Comparison of ENCODE assay signal across 23 cellular contexts in the genomic region with DNA sequence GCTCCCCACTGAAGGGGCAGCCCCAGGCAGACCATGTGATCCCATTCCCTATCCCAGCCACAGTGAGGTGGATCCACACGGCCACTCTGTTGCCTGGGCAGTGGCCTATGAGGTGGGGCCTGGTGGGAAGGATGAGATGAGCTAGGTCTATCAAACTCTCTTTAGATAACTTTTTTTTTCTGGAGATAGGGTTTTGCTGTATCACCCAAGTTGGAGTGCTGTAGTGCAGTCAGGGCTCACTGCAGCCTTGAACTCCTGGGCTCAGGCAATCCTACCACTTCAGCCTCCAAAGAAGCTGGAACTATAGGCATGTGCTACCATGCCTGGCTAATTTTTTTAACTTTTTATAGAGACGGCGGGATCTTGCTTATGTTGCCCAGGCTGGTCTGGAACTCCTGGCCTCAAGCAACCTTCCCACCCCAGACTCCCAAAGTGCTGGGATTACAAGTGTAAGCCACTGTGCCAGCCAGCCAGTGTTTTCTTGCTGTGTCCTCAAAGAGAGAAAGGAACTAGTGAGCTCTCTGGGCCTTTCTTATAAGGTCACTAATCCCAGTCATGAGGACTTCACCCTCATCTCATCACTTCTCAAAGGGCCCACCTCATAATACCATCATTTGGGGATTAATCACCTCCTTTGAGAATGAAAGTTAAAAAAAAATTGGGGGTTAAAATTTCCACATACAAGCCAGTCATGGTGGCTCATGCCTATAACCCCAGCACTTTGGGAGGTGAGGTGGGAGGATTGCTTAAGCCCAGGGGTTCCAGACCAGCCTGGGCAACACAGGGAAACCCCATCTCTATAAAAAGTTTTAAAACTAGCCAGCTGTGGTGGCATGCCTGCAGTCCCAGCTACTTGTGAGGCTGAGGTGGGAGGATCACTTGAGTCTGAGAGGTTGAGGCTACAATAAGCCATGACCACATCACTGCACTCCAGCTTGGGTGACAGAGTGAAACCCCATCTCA. TPM values are rescaled to one million over a fixed set of nuclear protein-coding genes. Genes with fewer than 3 reads are reported as not detected.
A peak's percentile ranks its signal among the peaks of the same experiment; 100 is the strongest.
DNase-seq lines count a peak whose midpoint lies in the region; ATAC-seq, FAIRE-seq and TF ChIP-seq lines count a peak whose summit lies in the region.
"Had no signal": no experiment of that assay in that cellular context is flagged by ENCODE, and none has a peak within 500 bp of the region (broad histone marks: within the 10 kb centered on the region; RNA-seq: fewer than 3 reads in every experiment).

No MANE protein-coding gene starts in this region.

- in situ Hi-C loops in mammary epithelial cell (cut with MboI; ENCODE audit: low sequenced_read_pairs in 2 of 2) = no loop called here

- 100% methylated on average over 3 of the region's 3 CpGs for WGBS in mammary epithelial cell (ENCODE audit: low coverage, missing lambda C conversion rate)

- H3K4me3 Mint-ChIP-seq in neural crest cell = no peak overlapping the region

- H3K27ac ChIP-seq in mammary epithelial cell (ENCODE audit: insufficient read depth, low read depth, low read length) = no peak overlapping the region
- H3K27ac ChIP-seq: colonic mucosa, heart right ventricle, left ventricle myocardium inferior, neutrophil, suprapubic skin, vagina had no signal

- H3K27me3 ChIP-seq in mammary epithelial cell (ENCODE audit: insufficient read depth, low read length) = no peaks in the 10 kb centered on the region
- H3K27me3 ChIP-seq: BE2C, colonic mucosa, heart right ventricle, suprapubic skin, vagina had no signal

- H3K27me3 Mint-ChIP-seq in neural crest cell (ENCODE audit: low read depth) = peaks cover 34% of the 10 kb centered on the region

- no peaks in the 10 kb centered on the region for H3K36me3 ChIP-seq in mammary epithelial cell (ENCODE audit: insufficient read depth, low read length)
- H3K36me3 ChIP-seq: BE2C, colonic mucosa, heart right ventricle, left ventricle myocardium inferior, neutrophil, suprapubic skin, vagina had no signal

- dilution Hi-C loops in mammary epithelial cell (cut with HindIII; ENCODE audit: low sequenced_read_pairs) = no loop called here

- no peak overlapping the region for H2AFZ ChIP-seq in mammary epithelial cell (ENCODE audit: low read depth, low read length)

- peaks cover 16% of the 10 kb centered on the region for H3K4me1 Mint-ChIP-seq in neural crest cell

- TF ChIP-seq CTCF in mammary epithelial cell (conservative IDR thresholded peaks at IDR 0.05 in 1 of 2, IDR thresholded peaks at IDR 0.05 in 1 of 2; ENCODE audit: extremely low read depth in 1 of 2, insufficient read depth in 1 of 2, low read depth in 1 of 2, low read length in 2 of 2) = no peak
- TF ChIP-seq CTCF in neural crest cell (conservative IDR thresholded peaks at IDR 0.05) = no peak

- DNase-seq in activated CD4-positive, CD25-positive, alpha-beta regulatory T cell treated with anti-CD3 and anti-CD28 coated beads, Interleukin-2, amount 50 U/mL, for 72 hours = no peak
- DNase-seq in GM12891 (ENCODE audit: insufficient read length, low spot score) (no peak), mammary epithelial cell (peak; percentile 58), neural crest cell (ENCODE audit: low read depth, low spot score) (no peak), NCI-H69 (lab: John Stamatoyannopoulos, UW) (no peak), head of caudate nucleus (no peak), DMS53 (lab: John Stamatoyannopoulos, UW) (no peak)
- DNase-seq: 8988T; activated CD4-positive, alpha-beta T cell treated with anti-CD3 and anti-CD28 coated beads for 48 hours; activated CD8-positive, alpha-beta memory T cell treated with anti-CD3 and anti-CD28 coated beads, Interleukin-2, amount 50 U/mL, for 48 hours; activated naive CD8-positive, alpha-beta T cell treated with anti-CD3 and anti-CD28 coated beads, Interleukin-2, amount 10 ng/mL, durations not matched to agents 7 days and 5 days; BE2C; colonic mucosa; heart right ventricle; left ventricle myocardium inferior; NCI-H2171; NCI-H526 had no signal

- ATAC-seq in activated CD4-positive, CD25-positive, alpha-beta regulatory T cell treated with anti-CD3 and anti-CD28 coated beads, Interleukin-2, amount 50 U/mL, for 24 hours = peak; percentile 18 to 36
- ATAC-seq: heart right ventricle had no signal

- TF ChIP-seq POLR2A in GM12891 (IDR thresholded peaks at IDR 0.05; ENCODE audit: low read depth, low read length) = no peak

- H3K36me3 Mint-ChIP-seq in neural crest cell (ENCODE audit: low read depth) = no peaks in the 10 kb centered on the region
- H3K36me3 Mint-ChIP-seq: activated naive CD8-positive, alpha-beta T cell treated with anti-CD3 and anti-CD28 coated beads, Interleukin-2, amount 10 ng/mL, durations not matched to agents 7 days and 5 days; brain had no signal

- H3K9me3 Mint-ChIP-seq in neural crest cell = no peaks in the 10 kb centered on the region
- H3K9me3 Mint-ChIP-seq: activated naive CD8-positive, alpha-beta T cell treated with anti-CD3 and anti-CD28 coated beads, Interleukin-2, amount 10 ng/mL, durations not matched to agents 7 days and 5 days; brain had no signal

- H3K27ac Mint-ChIP-seq in neural crest cell (ENCODE audit: unreplicated experiment) = peak overlapping the region; percentile 43
- H3K27ac Mint-ChIP-seq: activated naive CD8-positive, alpha-beta T cell treated with anti-CD3 and anti-CD28 coated beads, Interleukin-2, amount 10 ng/mL, durations not matched to agents 7 days and 5 days; brain had no signal

- no peak overlapping the region for H3K4me3 ChIP-seq in mammary epithelial cell (replicated peaks in 1 of 3; ENCODE audit: insufficient read depth in 1 of 3, low read depth in 2 of 3, low read length in 3 of 3)

- CTCF ChIA-PET in mammary epithelial cell (lab: Charles Lee; ENCODE audit: low non-redundant PET) = no interaction called here

- no TSS peak for BruUV-seq in mammary epithelial cell (replicated peaks; lab: Mats Ljungman, UMichigan)

- no peak overlapping the region for H3K4me2 ChIP-seq in mammary epithelial cell (ENCODE audit: insufficient read depth, low read depth, low read length)

- intact Hi-C loops in mammary epithelial cell (cut with micrococcal nuclease) = loop anchor here (1.0 kb wide), 1 partner anchor 10 kb away; no protein-coding TSS in a partner anchor
- intact Hi-C loops in head of caudate nucleus (cut with DNase I) = no loop called here

- FAIRE-seq in GM12891 (lab: Jason Lieb, UNC) = peak; percentile 28
- FAIRE-seq: endometrium had no signal

- peaks cover 21% of the 10 kb centered on the region for H3K4me1 ChIP-seq in mammary epithelial cell (ENCODE audit: insufficient read depth, low read length)
- H3K4me1 ChIP-seq: BE2C had no signal

- H3K79me2 ChIP-seq in mammary epithelial cell (ENCODE audit: insufficient read depth, low read length) = no peaks in the 10 kb centered on the region

- H3K9me3 ChIP-seq in mammary epithelial cell (replicated peaks; ENCODE audit: insufficient read depth, low read length) = no peaks in the 10 kb centered on the region
- H3K9me3 ChIP-seq: BE2C, colonic mucosa, heart right ventricle, left ventricle myocardium inferior, neutrophil, suprapubic skin, vagina had no signal

- H4K20me1 ChIP-seq in mammary epithelial cell (ENCODE audit: insufficient read depth, low read length) = no peaks in the 10 kb centered on the region

- no peak overlapping the region for H3K9ac ChIP-seq in mammary epithelial cell (ENCODE audit: insufficient read depth, low read length)

TF ChIP-seq in GM12891, 5 proteins besides CTCF, POLR2A, EP300 and RAD21:
- TF ChIP-seq POU2F2 (IDR thresholded peaks at IDR 0.05; ENCODE audit: low read depth, low read length) (no peak), PAX5 (IDR thresholded peaks at IDR 0.05; ENCODE audit: insufficient read depth, low read length, severe bottlenecking) (no peak), TAF1 (IDR thresholded peaks at IDR 0.05; ENCODE audit: low read depth, low read length) (no peak), POLR2AphosphoS5 (IDR thresholded peaks at IDR 0.05; ENCODE audit: low read depth, low read length) (no peak), SPI1 (IDR thresholded peaks at IDR 0.05; ENCODE audit: low read depth, low read length) (no peak)

RNA-seq across cellular contexts. Expression of a gene that starts 36.6 kb away (rescaled TPM):
- polyA plus RNA-seq in GM12891 (2012; ENCODE audit: low read depth, missing spikeins) = 237 TPM
- 100 to 1,000 TPM; 209 to 262 TPM for total RNA-seq in mammary epithelial cell
- 394 TPM for polyA plus RNA-seq in mammary epithelial cell
- 16.2 TPM for polyA minus RNA-seq in mammary epithelial cell
- total RNA-seq in neural crest cell = 991 and 1,004 TPM in 2 replicates
